ENCODE assay signal across 9 cellular contexts in the genomic region with DNA sequence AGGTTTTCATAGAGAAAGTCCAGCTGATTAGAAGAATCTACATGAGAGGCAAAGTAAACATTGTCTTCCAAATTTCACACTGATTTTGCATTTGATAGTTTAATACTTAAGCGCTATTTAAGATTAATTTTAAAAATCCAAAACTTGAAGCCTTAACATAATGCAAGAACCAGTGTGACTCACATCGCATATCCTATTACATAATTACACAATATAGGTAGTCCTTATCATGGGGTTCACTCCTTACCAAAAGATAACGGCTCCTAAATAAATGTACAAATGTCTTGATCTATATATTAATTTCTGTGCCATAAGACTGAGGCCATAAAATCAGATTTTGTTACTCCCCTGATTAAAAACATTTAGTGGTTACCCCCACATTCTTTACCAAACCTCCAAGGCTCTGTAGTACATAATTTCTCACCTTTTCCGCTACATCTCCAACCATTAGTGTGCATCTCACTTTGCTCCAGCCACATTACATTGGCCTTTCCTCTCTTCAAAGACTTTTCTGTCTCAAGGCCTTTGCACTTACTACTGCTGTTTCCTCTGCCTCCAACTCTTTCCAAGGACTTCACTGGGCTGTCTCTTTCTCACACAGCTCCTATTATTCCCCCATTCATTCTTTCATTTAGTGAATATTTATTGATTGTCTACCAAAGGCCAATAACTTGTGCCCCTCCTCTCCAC. TPM values are rescaled to one million over a fixed set of nuclear protein-coding genes. Genes with fewer than 3 reads are reported as not detected.
DNase-seq lines count a peak whose midpoint lies in the region; ATAC-seq and TF ChIP-seq lines count a peak whose summit lies in the region.
"Had no signal": no experiment of that assay in that cellular context is flagged by ENCODE, and none has a peak within 500 bp of the region (broad histone marks: within the 10 kb centered on the region; RNA-seq: fewer than 3 reads in every experiment).

No MANE protein-coding gene starts in this region.

- H3K36me3 ChIP-seq in DND-41 (ENCODE audit: insufficient read depth, low read length), result peaks cover 34% of the 10 kb centered on the region
- peaks cover 34% of the 10 kb centered on the region for H3K36me3 ChIP-seq in NT2/D1 (ENCODE audit: insufficient read depth, insufficient read length, low read length)
- H3K36me3 ChIP-seq in endodermal cell (ENCODE audit: control insufficient read depth, insufficient read depth, low read length), result peaks cover 33% of the 10 kb centered on the region

- ATAC-seq in DND-41 (ENCODE audit: insufficient read depth, low read depth), result no peak
- no peak for ATAC-seq in GM19463 (IDR thresholded peaks at IDR 0.05; ENCODE audit: unreplicated experiment)
- no peak for ATAC-seq in GM18873 (IDR thresholded peaks at IDR 0.05; ENCODE audit: low FRiP score, unreplicated experiment)
- no peak for ATAC-seq in HG02840 (IDR thresholded peaks at IDR 0.05; ENCODE audit: low FRiP score, unreplicated experiment)

- peaks cover 21% of the 10 kb centered on the region; the same call in 1 of the 2 replicates for H4K20me1 ChIP-seq in DND-41 (ENCODE audit: insufficient read depth, low read length)

- H3K9ac ChIP-seq in DND-41 (ENCODE audit: low read depth, low read length) (peak overlapping the region; percentile 89), NT2/D1 (ENCODE audit: insufficient read length, low read depth) (peak overlapping the region; percentile 91), endodermal cell (ENCODE audit: extremely low read depth, low read length, poor library complexity, severe bottlenecking) (no peak overlapping the region)

- 89 to 94% methylated on average over 1 to 4 of the region's 4 CpGs for WGBS in endodermal cell (ENCODE audit: insufficient coverage in 1 of 2, insufficient read length in 1 of 2), 2 experiments

- TF ChIP-seq CTCF in DND-41 (IDR thresholded peaks at IDR 0.05; ENCODE audit: borderline replicate concordance, extremely low read depth, low read length, poor library complexity, severe bottlenecking), result no peak
- no peak for TF ChIP-seq CTCF in endodermal cell (conservative IDR thresholded peaks at IDR 0.05)
- no peak for TF ChIP-seq CTCF in osteocyte (IDR thresholded peaks at IDR 0.05)

- H3K4me3 ChIP-seq in DND-41 (ENCODE audit: low read depth in 1 of 2, low read length in 2 of 2) (peak overlapping the region; percentile 94 to 97), NT2/D1 (ENCODE audit: insufficient read length, low read depth) (peak overlapping the region; percentile 83), endodermal cell (ENCODE audit: low read length) (peak overlapping the region; percentile 86)

- H3K4me1 ChIP-seq in DND-41 (ENCODE audit: insufficient read depth, low read length), result peaks cover 46% of the 10 kb centered on the region
- H3K4me1 ChIP-seq in NT2/D1 (ENCODE audit: insufficient read depth, insufficient read length), result no peaks in the 10 kb centered on the region
- no peaks in the 10 kb centered on the region for H3K4me1 ChIP-seq in endodermal cell (ENCODE audit: control insufficient read depth, insufficient read depth, low read length)

- peaks cover 38% of the 10 kb centered on the region for H3K36me3 Mint-ChIP-seq in endodermal cell (ENCODE audit: low read depth)
- H3K36me3 Mint-ChIP-seq in osteocyte (ENCODE audit: unreplicated experiment), result peaks cover 26% of the 10 kb centered on the region

- H3K4me3 Mint-ChIP-seq in endodermal cell (peak overlapping the region; percentile 92), osteocyte (ENCODE audit: unreplicated experiment) (peak overlapping the region; percentile 95)

- peaks cover 64% of the 10 kb centered on the region for H3K79me2 ChIP-seq in DND-41 (ENCODE audit: insufficient read depth, low read length)

- H3K27ac Mint-ChIP-seq in endodermal cell (peak overlapping the region; percentile 99), osteocyte (ENCODE audit: unreplicated experiment) (peak overlapping the region; percentile 99)

- H3K9me3 Mint-ChIP-seq in endodermal cell, result peaks cover 8% of the 10 kb centered on the region
- peaks cover 4% of the 10 kb centered on the region for H3K9me3 Mint-ChIP-seq in osteocyte (ENCODE audit: unreplicated experiment)

- H2AFZ ChIP-seq in DND-41 (ENCODE audit: low read depth, low read length), result no peak overlapping the region

- no peaks in the 10 kb centered on the region for H3K27me3 ChIP-seq in DND-41 (ENCODE audit: insufficient read depth, low read length, poor library complexity)
- H3K27me3 ChIP-seq in NT2/D1 (ENCODE audit: insufficient read depth, insufficient read length), result no peaks in the 10 kb centered on the region
- H3K27me3 ChIP-seq in endodermal cell (ENCODE audit: control insufficient read depth, insufficient read depth, low read length, poor library complexity, severe bottlenecking), result peaks cover 2% of the 10 kb centered on the region

- H3K27me3 Mint-ChIP-seq in endodermal cell (ENCODE audit: insufficient read depth), result peaks cover 22% of the 10 kb centered on the region
- H3K27me3 Mint-ChIP-seq in osteocyte (ENCODE audit: unreplicated experiment), result no peaks in the 10 kb centered on the region

- peak overlapping the region; percentile 77 for H3K4me2 ChIP-seq in DND-41 (ENCODE audit: insufficient read depth, low read length)

- H3K9me3 ChIP-seq in DND-41 (ENCODE audit: insufficient read depth, low read length, severe bottlenecking) (no peaks in the 10 kb centered on the region), NT2/D1 (ENCODE audit: insufficient read depth, low read length) (peaks cover 3% of the 10 kb centered on the region; the same call in 1 of the 2 replicates), endodermal cell (ENCODE audit: control insufficient read depth, low read length) (peaks cover 10% of the 10 kb centered on the region)

- no peak for DNase-seq in DND-41
- DNase-seq in NT2/D1 (ENCODE audit: low read depth, low spot score), result no peak
- no peak for DNase-seq in endodermal cell
- no peak for DNase-seq in osteocyte (ENCODE audit: extremely low spot score, unreplicated experiment)
- DNase-seq in NOMO-1 (lab: John Stamatoyannopoulos, UW; ENCODE audit: unreplicated experiment in 2 of 2), result no peak

- H3K27ac ChIP-seq in DND-41 (ENCODE audit: low read length) (peak overlapping the region; percentile 99), endodermal cell (ENCODE audit: low read depth, low read length) (no peak overlapping the region)

- peaks cover 6% of the 10 kb centered on the region for H3K4me1 Mint-ChIP-seq in endodermal cell
- H3K4me1 Mint-ChIP-seq in osteocyte (ENCODE audit: unreplicated experiment), result peaks cover 33% of the 10 kb centered on the region

RNA-seq across cellular contexts. Expression of a gene that starts 1.0 kb away (rescaled TPM):
- total RNA-seq in endodermal cell, result 10 to 100 TPM; 27.3 to 37.7 TPM
- 25.8 TPM for polyA plus RNA-seq in endodermal cell (2013, experiment 1 of 2)
- 25.2 TPM for polyA plus RNA-seq in endodermal cell (2013, experiment 2 of 2)
- total RNA-seq in osteocyte, result 23.4 and 33.7 TPM in 2 replicates

RNA-seq across cellular contexts. Expression of a gene that starts 39.6 kb away (rescaled TPM):
- under 1 TPM; 0.09 to 0.15 TPM for total RNA-seq in endodermal cell
- 19.4 TPM for polyA plus RNA-seq in endodermal cell (2013, experiment 1 of 2)
- 16.8 TPM for polyA plus RNA-seq in endodermal cell (2013, experiment 2 of 2)
- total RNA-seq in osteocyte, result 0.26 and 0.48 TPM in 2 replicates
- polyA plus RNA-seq: esophagus had no signal
